Comparison of ENCODE assay signal across 10 cellular contexts in the genomic region with DNA sequence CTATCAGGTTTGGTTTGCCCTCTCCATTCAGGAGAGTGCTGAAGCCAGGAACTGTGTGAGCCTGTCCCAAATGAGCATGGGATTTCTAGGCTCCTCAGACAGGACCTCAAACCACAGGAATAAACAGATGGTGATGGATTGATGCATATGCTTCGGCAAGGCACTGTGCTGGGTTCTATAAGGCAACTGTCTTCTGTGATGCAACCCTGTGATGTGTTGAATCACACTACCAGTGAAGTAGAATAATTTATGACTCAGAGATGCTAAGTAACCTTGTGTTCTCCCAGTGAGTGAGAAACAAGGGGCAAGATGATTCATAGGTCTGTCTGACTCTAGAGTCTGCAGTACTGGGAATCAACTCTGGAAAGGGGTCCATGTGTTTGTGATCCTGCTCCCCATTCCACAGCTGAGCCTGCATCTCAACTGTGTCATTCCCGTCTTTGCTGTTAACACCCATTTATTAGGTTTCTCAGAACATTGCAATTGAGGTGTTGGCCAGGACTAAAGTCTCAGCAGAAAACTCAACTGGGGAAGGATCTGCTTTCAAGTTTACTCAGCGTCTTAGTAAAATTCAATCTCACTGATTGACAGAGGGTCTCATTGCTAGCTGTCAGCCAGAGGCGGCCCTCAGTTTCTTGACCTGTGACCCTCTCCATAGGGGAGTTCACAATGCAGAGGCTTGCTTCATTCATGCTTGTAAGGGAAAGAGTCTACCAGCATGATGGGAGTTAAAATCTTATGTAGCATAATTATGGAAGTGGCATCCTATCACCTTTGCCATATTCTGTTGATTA.
A peak's percentile ranks its signal among the peaks of the same experiment; 100 is the strongest.
DNase-seq lines count a peak whose midpoint lies in the region; ATAC-seq and TF ChIP-seq lines count a peak whose summit lies in the region.
"Had no signal": no experiment of that assay in that cellular context is flagged by ENCODE, and none has a peak within 500 bp of the region (broad histone marks: within the 10 kb centered on the region; RNA-seq: fewer than 3 reads in every experiment).

No MANE protein-coding gene starts in this region.

- no peak overlapping the region for H3K9ac ChIP-seq in colonic mucosa (ENCODE audit: low read depth in 2 of 2, low read length in 2 of 2)

- no peaks in the 10 kb centered on the region for H3K36me3 ChIP-seq in colonic mucosa

- TF ChIP-seq POLR2A in NB4 (IDR thresholded peaks at IDR 0.05; ENCODE audit: extremely low read depth, insufficient read length): no peak

- H3K4me3 ChIP-seq in NB4 (ENCODE audit: low read depth, low read length) (no peak overlapping the region), colonic mucosa (no peak overlapping the region)
- H3K4me3 ChIP-seq: coronary artery had no signal

- no peak overlapping the region for H3K27ac ChIP-seq in colonic mucosa
- H3K27ac ChIP-seq: coronary artery had no signal

- peak; percentile 69 for DNase-seq in Caki2 (ENCODE audit: low read depth)
- peak; percentile 28 for DNase-seq in NB4 (ENCODE audit: low read depth)
- peak; percentile 54 for DNase-seq in amniotic stem cell (lab: John Stamatoyannopoulos, UW)
- peak; percentile 98 for DNase-seq in non-pigmented ciliary epithelial cell (ENCODE audit: low read depth)
- DNase-seq in mesenteric fat pad (ENCODE audit: low spot score): no peak
- no peak for DNase-seq in G401 (ENCODE audit: low spot score)
- no peak for DNase-seq in colonic mucosa
- DNase-seq: NCI-H2029 treated with DMSO at 0.1 percent for 48 hours had no signal

- no peaks in the 10 kb centered on the region for H3K9me3 ChIP-seq in colonic mucosa

- H3K27me3 ChIP-seq in colonic mucosa: no peaks in the 10 kb centered on the region

- in situ Hi-C loops in Caki2 (cut with HindIII; ENCODE audit: low pct_unique_long_range_greater_than_20kb, low sequenced_read_pairs) (no loop called here), G401 (cut with HindIII; ENCODE audit: low sequenced_read_pairs) (no loop called here)

- no peak for ATAC-seq in HG03159 (IDR thresholded peaks at IDR 0.05; ENCODE audit: unreplicated experiment)

- no peaks in the 10 kb centered on the region for H3K4me1 ChIP-seq in colonic mucosa

- TF ChIP-seq CTCF in NB4 (IDR thresholded peaks at IDR 0.05; ENCODE audit: low read depth, low read length): no peak
- TF ChIP-seq CTCF in colonic mucosa (IDR thresholded peaks at IDR 0.05): no peak

- intact Hi-C loops in colonic mucosa (cut with DNase I): no loop called here

Comparison
In these comparisons a context has a peak if more than half of its experiments do, and no peak if none do; other contexts are left out.
1. DNase-seq: peak in Caki2 (single experiment), NB4 (single experiment), amniotic stem cell (single experiment) and non-pigmented ciliary epithelial cell (single experiment); none in mesenteric fat pad (single experiment), G401 (single experiment) and colonic mucosa (single experiment).